Comparison of ENCODE assay signal across 10 cellular contexts in genomic region chr5:124755565-124755964, GRCh38. TPM values are rescaled to one million over a fixed set of nuclear protein-coding genes. Genes with fewer than 3 reads are reported as not detected.
DNase-seq lines count a peak whose midpoint lies in the region; ATAC-seq, FAIRE-seq and TF ChIP-seq lines count a peak whose summit lies in the region.
"Had no signal": no experiment of that assay in that cellular context is flagged by ENCODE, and none has a peak within 500 bp of the region (broad histone marks: within the 10 kb centered on the region; RNA-seq: fewer than 3 reads in every experiment).

No MANE protein-coding gene starts in this region.

- H3K4me3 Mint-ChIP-seq in activated T-cell treated with anti-CD3 and anti-CD28 coated beads, Interleukin-2, amount 50 U/mL, for 72 hours = no peak overlapping the region
- H3K4me3 Mint-ChIP-seq: activated CD4-positive, alpha-beta memory T cell treated with anti-CD3 and anti-CD28 coated beads, Interleukin-2, amount 10 ng/mL, durations not matched to agents 7 days and 5 days had no signal

- no peak overlapping the region for H2BK5ac ChIP-seq in mesendoderm (ENCODE audit: low read length)

- DNase-seq in Daoy (ENCODE audit: low read depth) (peak; percentile 32), NCI-H2196 (lab: John Stamatoyannopoulos, UW; ENCODE audit: unreplicated experiment) (peak; percentile 43), K562 (ENCODE audit: extremely low read depth in 1 of 4, low spot score in 3 of 4) (peak; percentile 24 to 73 (median 69)), mesendoderm (peak; percentile 61), dedifferentiated amniotic fluid mesenchymal stem cell (ENCODE audit: extremely low spot score) (no peak), activated T-cell treated with anti-CD3 and anti-CD28 coated beads for 4 hours (no peak)
- DNase-seq in activated T-cell treated with anti-CD3 and anti-CD28 coated beads, Interleukin-2, amount 50 U/mL, for 72 hours = no peak
- DNase-seq: activated CD4-positive, alpha-beta memory T cell treated with anti-CD3 and anti-CD28 coated beads, Interleukin-2, amount 10 ng/mL, durations not matched to agents 7 days and 5 days; amniotic stem cell had no signal

- peaks cover 19% of the 10 kb centered on the region for H3K27me3 Mint-ChIP-seq in activated T-cell treated with anti-CD3 and anti-CD28 coated beads, Interleukin-2, amount 50 U/mL, for 72 hours (ENCODE audit: low read depth)
- H3K27me3 Mint-ChIP-seq: activated CD4-positive, alpha-beta memory T cell treated with anti-CD3 and anti-CD28 coated beads, Interleukin-2, amount 10 ng/mL, durations not matched to agents 7 days and 5 days had no signal

- H2BK120ac ChIP-seq in mesendoderm (ENCODE audit: low read depth, low read length) = no peak overlapping the region

- H3K36me3 Mint-ChIP-seq in activated T-cell treated with anti-CD3 and anti-CD28 coated beads, Interleukin-2, amount 50 U/mL, for 72 hours (ENCODE audit: insufficient read depth in 2 of 2) = no peaks in the 10 kb centered on the region

- H4K5ac ChIP-seq in mesendoderm (ENCODE audit: low read length) = no peak overlapping the region

- H3K27me3 ChIP-seq in K562 (ENCODE audit: control insufficient read depth in 2 of 2, insufficient read depth in 2 of 2, low read length in 2 of 2) (peaks cover 0 to 9% of the 10 kb centered on the region in 2 experiments; a peak in 4 of 5 replicates), mesendoderm (ENCODE audit: insufficient read depth, low read length, poor library complexity) (no peaks in the 10 kb centered on the region)

- H3K36me3 ChIP-seq in K562 (ENCODE audit: control insufficient read depth, insufficient read depth, low read length) (no peaks in the 10 kb centered on the region), mesendoderm (ENCODE audit: control insufficient read depth, insufficient read depth, low read length) (no peaks in the 10 kb centered on the region)

- H3K4me1 ChIP-seq in K562 (replicated peaks in 1 of 2; ENCODE audit: control insufficient read depth in 2 of 2, insufficient read depth in 2 of 2, low read length in 2 of 2) (no peaks in the 10 kb centered on the region), mesendoderm (ENCODE audit: control insufficient read depth, low read depth, low read length) (no peaks in the 10 kb centered on the region)

- no peak overlapping the region for H2AK5ac ChIP-seq in mesendoderm (ENCODE audit: low read length)

- no peak overlapping the region for H2BK15ac ChIP-seq in mesendoderm (replicated peaks; ENCODE audit: low read depth)

- no peaks in the 10 kb centered on the region for H3K9me3 ChIP-seq in K562 (replicated peaks; ENCODE audit: control insufficient read depth, insufficient read depth, low read depth, low read length)

- no peaks in the 10 kb centered on the region for H3K79me1 ChIP-seq in mesendoderm (ENCODE audit: low read length)

- in situ Hi-C loops in K562 (cut with MboI) = no loop called here

- peak; percentile 37 for FAIRE-seq in K562 (lab: Jason Lieb, UNC)

- H3K27ac Mint-ChIP-seq in activated T-cell treated with anti-CD3 and anti-CD28 coated beads, Interleukin-2, amount 50 U/mL, for 72 hours = no peak overlapping the region
- H3K27ac Mint-ChIP-seq: activated CD4-positive, alpha-beta memory T cell treated with anti-CD3 and anti-CD28 coated beads, Interleukin-2, amount 10 ng/mL, durations not matched to agents 7 days and 5 days had no signal

- H3K18ac ChIP-seq in mesendoderm (ENCODE audit: low read length) = no peak overlapping the region

- no peak overlapping the region for H2AFZ ChIP-seq in K562 (ENCODE audit: low read depth, low read length)

- H3K4me3 ChIP-seq in K562 (no peak overlapping the region), mesendoderm (ENCODE audit: low read length) (no peak overlapping the region)

- TF ChIP-seq POLR2A in K562 (conservative IDR thresholded peaks at IDR 0.05) = no peak

- no peak for TF ChIP-seq EP300 in K562 (IDR thresholded peaks at IDR 0.05; ENCODE audit: low read length)

- no peak overlapping the region for H4K8ac ChIP-seq in mesendoderm (ENCODE audit: low read depth, low read length)

- no peaks in the 10 kb centered on the region for H3K4me1 Mint-ChIP-seq in activated T-cell treated with anti-CD3 and anti-CD28 coated beads, Interleukin-2, amount 50 U/mL, for 72 hours (ENCODE audit: low read depth)
- H3K4me1 Mint-ChIP-seq: activated CD4-positive, alpha-beta memory T cell treated with anti-CD3 and anti-CD28 coated beads, Interleukin-2, amount 10 ng/mL, durations not matched to agents 7 days and 5 days had no signal

- no peak for TF ChIP-seq RAD21 in K562 (CRISPR knock-in tag; conservative IDR thresholded peaks at IDR 0.05 in 1 of 2, IDR thresholded peaks at IDR 0.05 in 1 of 2)

- TF ChIP-seq CTCF in K562 (IDR thresholded peaks at IDR 0.05 in 2 of 3, conservative IDR thresholded peaks at IDR 0.05 in 1 of 3; ENCODE audit: insufficient read depth in 2 of 3, low read depth in 1 of 3, low read length in 3 of 3) = no peak

- CTCF ChIA-PET in K562 (lab: Yijun Ruan, JAX; ENCODE audit: low intra/inter-chr PET ratio) = no interaction called here

- no TSS peak for BruUV-seq in K562 (replicated peaks; lab: Mats Ljungman, UMichigan)

- no peak overlapping the region for H3K56ac ChIP-seq in mesendoderm (ENCODE audit: low read length)

- intact Hi-C loops in K562 (cut with micrococcal nuclease) = no loop called here

- no peaks in the 10 kb centered on the region for H4K20me1 ChIP-seq in K562 (replicated peaks; ENCODE audit: control insufficient read depth, insufficient read depth, low read length)

- POLR2A ChIA-PET in K562 (lab: Yijun Ruan, JAX) = no interaction called here

- H3K4me2 ChIP-seq in K562 (ENCODE audit: insufficient read depth, low read length) = no peak overlapping the region
- no peak overlapping the region for H3K4me2 ChIP-seq in mesendoderm (ENCODE audit: low read length)

- ATAC-seq in K562 (peak; percentile 67), GM19328 (IDR thresholded peaks at IDR 0.05; ENCODE audit: unreplicated experiment) (no peak)
- no peak for ATAC-seq in activated T-cell treated with anti-CD3 and anti-CD28 coated beads, Interleukin-2, amount 50 U/mL, for 72 hours (replicated peaks in 1 of 2)

- H3K9ac ChIP-seq in K562 (ENCODE audit: insufficient read depth in 1 of 2, low read depth in 2 of 2, low read length in 2 of 2) (no peak overlapping the region), mesendoderm (ENCODE audit: low read length) (no peak overlapping the region)

- H3K9me1 ChIP-seq in K562 (ENCODE audit: control insufficient read depth, insufficient read depth, low read length) = no peaks in the 10 kb centered on the region

- 6% methylated on average over 3 of the region's 3 CpGs for whole genome bisulfite sequencing in K562 (ENCODE audit: insufficient coverage, low coverage, missing lambda C conversion rate)
- no CpG with 5 or more reads among the region's 3 CpGs for WGBS in mesendoderm (ENCODE audit: extremely low coverage, insufficient coverage, low lambda C conversion rate)

- H3K23ac ChIP-seq in mesendoderm (ENCODE audit: low read length) = no peak overlapping the region

- H3K27ac ChIP-seq in K562 (ENCODE audit: extremely low read depth, low read depth, low read length) = no peak overlapping the region
- no peak overlapping the region for H3K27ac ChIP-seq in mesendoderm (ENCODE audit: low read depth, low read length)

- no peaks in the 10 kb centered on the region for H3K9me3 Mint-ChIP-seq in activated T-cell treated with anti-CD3 and anti-CD28 coated beads, Interleukin-2, amount 50 U/mL, for 72 hours

- H3K79me2 ChIP-seq in K562 (ENCODE audit: control insufficient read depth, insufficient read depth, low read length) = no peaks in the 10 kb centered on the region
- H3K79me2 ChIP-seq in mesendoderm (ENCODE audit: control insufficient read depth, insufficient read depth, low read length) = no peaks in the 10 kb centered on the region

- H3K4ac ChIP-seq in mesendoderm (ENCODE audit: low read depth, low read length) = no peak overlapping the region

TF ChIP-seq in K562, 482 proteins besides CTCF, POLR2A, EP300 and RAD21:
- no peak for TF ChIP-seq JUND (IDR thresholded peaks at IDR 0.05; ENCODE audit: borderline replicate concordance, low read depth, low read length)
- no peak for TF ChIP-seq JUND (tag; IDR thresholded peaks at IDR 0.05; ENCODE audit: borderline replicate concordance, low read depth, low read length)
- no peak for TF ChIP-seq ZNF408 (CRISPR knock-in tag; IDR thresholded peaks at IDR 0.05; ENCODE audit: low read depth)
- TF ChIP-seq ASH1L (IDR thresholded peaks at IDR 0.05; ENCODE audit: borderline replicate concordance, low read depth, partially characterized antibody) = no peak
- TF ChIP-seq NFYB (IDR thresholded peaks at IDR 0.05; ENCODE audit: extremely low read depth, insufficient read length) = peak; percentile 62
- TF ChIP-seq ZNF695 (CRISPR knock-in tag; IDR thresholded peaks at IDR 0.05) = no peak
- TF ChIP-seq KHSRP (IDR thresholded peaks at IDR 0.05) = no peak

RNA-seq across cellular contexts. Expression of gene ZNF608, which starts 9.1 kb away (rescaled TPM):
- 19.1 and 21.7 TPM in 2 replicates for total RNA-seq in Daoy (2014; rRNA removed; shearing (Covaris generic))
- 0.76 and 2.3 TPM in 2 replicates for total RNA-seq in K562 (2011; cell fraction: chromatin; rRNA removed; ENCODE audit: low replicate concordance)
- total RNA-seq in K562 (2011; cell fraction: nucleolus; rRNA removed) = 0.92 and 1.3 TPM in 2 replicates
- 1.0 and 1.8 TPM in 2 replicates for total RNA-seq in K562 (2011; cell fraction: nucleoplasm; rRNA removed)
- total RNA-seq in K562 (2014; rRNA removed) = 1.00 and 1.5 TPM in 2 replicates
- 1.4 and 1.5 TPM in 2 replicates for total RNA-seq in K562 (2014; rRNA removed; fragmentation: Illumina TruSeq; extraction: Trizol)
- total RNA-seq in K562 (2015; rRNA removed; fragmentation: Illumina TruSeq; extraction: Trizol) = 1.5 and 1.6 TPM in 2 replicates
- 1.5 and 2.3 TPM in 2 replicates for total RNA-seq in K562 (2021)
- 0.69 and 0.89 TPM in 2 replicates for polyA plus RNA-seq in K562 (2011; rRNA removed)
- polyA plus RNA-seq in K562 (2011; cell fraction: cytosol; rRNA removed) = 0.28 and 0.36 TPM in 2 replicates
- 0.48 and 1.3 TPM in 2 replicates for polyA plus RNA-seq in K562 (2011; cell fraction: nucleus; rRNA removed)
- 1.5 and 3.0 TPM in 2 replicates for polyA plus RNA-seq in K562 (2012)
- 1.1 and 1.4 TPM in 2 replicates for polyA plus RNA-seq in K562 (2014; fragmentation: Illumina TruSeq; extraction: Trizol)
- polyA plus RNA-seq in K562 (2014; fragmentation: Nextera tagmentation; extraction: Ambion mirVana) = under 1 TPM; 0.38 to 0.83 TPM
- 0.69 and 1.5 TPM in 2 replicates for polyA plus RNA-seq in K562 (2014; rRNA removed)
- polyA minus RNA-seq in K562 (2011; rRNA and poly(A)+ RNA removed) = 0.93 and 1.3 TPM in 2 replicates
- polyA minus RNA-seq in K562 (2011; cell fraction: cytosol; rRNA and poly(A)+ RNA removed) = 0.36 TPM in 1 of 2 replicates, not detected in the other
- polyA minus RNA-seq in K562 (2011; cell fraction: nucleus; rRNA and poly(A)+ RNA removed) = 0.33 and 0.54 TPM in 2 replicates
- 45.0 TPM for polyA plus RNA-seq in mesendoderm (2013, experiment 1 of 2)
- 42.8 TPM for polyA plus RNA-seq in mesendoderm (2013, experiment 2 of 2)
- under 1 TPM in 1 of 2 donors, not detected in 1; 0.05 TPM for total RNA-seq in activated T-cell treated with anti-CD3 and anti-CD28 coated beads, Interleukin-2, amount 50 U/mL, for 72 hours
- total RNA-seq: activated CD4-positive, alpha-beta memory T cell treated with anti-CD3 and anti-CD28 coated beads, Interleukin-2, amount 10 ng/mL, durations not matched to agents 7 days and 5 days had no signal

Comparison
In these comparisons a context has a peak if more than half of its experiments do, and no peak if none do; other contexts are left out.
1. DNase-seq: peak in Daoy (single experiment), NCI-H2196 (single experiment), K562 (4 of 4) and mesendoderm (single experiment); none in activated T-cell treated with anti-CD3 and anti-CD28 coated beads, Interleukin-2, amount 50 U/mL, for 72 hours (0 of 2), dedifferentiated amniotic fluid mesenchymal stem cell (single experiment) and activated T-cell treated with anti-CD3 and anti-CD28 coated beads for 4 hours (single experiment).